22 cellular contexts compared by ENCODE assay signal in genomic region chr2:128416366-128416765, GRCh38.
DNase-seq lines count a peak whose midpoint lies in the region; ATAC-seq and TF ChIP-seq lines count a peak whose summit lies in the region.
"Had no signal": no experiment of that assay in that cellular context is flagged by ENCODE, and none has a peak within 500 bp of the region (broad histone marks: within the 10 kb centered on the region; RNA-seq: fewer than 3 reads in every experiment).

No MANE protein-coding gene starts in this region.

- no peaks in the 10 kb centered on the region for H3K4me1 ChIP-seq in neural progenitor cell
- H3K4me1 ChIP-seq: Peyer's patch, prostate gland had no signal

- H3K4me3 ChIP-seq in neural progenitor cell = no peak overlapping the region
- H3K4me3 ChIP-seq: Peyer's patch, prostate gland, SK-N-MC, skin epidermis had no signal

- H3K27ac ChIP-seq in neural progenitor cell = no peak overlapping the region
- H3K27ac ChIP-seq: Peyer's patch, prostate gland, SK-N-MC, skin epidermis had no signal

- H3K4me1 Mint-ChIP-seq in natural killer cell = no peaks in the 10 kb centered on the region
- no peaks in the 10 kb centered on the region for H3K4me1 Mint-ChIP-seq in natural killer cell treated with Interleukin-12 subunit alpha and Interleukin-12 subunit beta and Interleukin-15 and Interleukin-18, amount 100 ng/mL, for 72 hours (ENCODE audit: low read depth in 2 of 2)
- H3K4me1 Mint-ChIP-seq in neural progenitor cell = peaks cover 15% of the 10 kb centered on the region
- H3K4me1 Mint-ChIP-seq in activated naive CD4-positive, alpha-beta T cell treated with anti-CD3 and anti-CD28 coated beads, Interleukin-2, amount 10 ng/mL, durations not matched to agents 7 days and 5 days = no peaks in the 10 kb centered on the region
- H3K4me1 Mint-ChIP-seq: CD4-positive, CD25-positive, alpha-beta regulatory T cell had no signal

- no peak overlapping the region for H2AFZ ChIP-seq in neural progenitor cell (replicated peaks)

- no peaks in the 10 kb centered on the region for H3K36me3 ChIP-seq in neural progenitor cell
- H3K36me3 ChIP-seq: Peyer's patch, prostate gland had no signal

- no peak for TF ChIP-seq CTCF in natural killer cell (IDR thresholded peaks at IDR 0.05)
- no peak for TF ChIP-seq CTCF in neural progenitor cell (IDR thresholded peaks at IDR 0.05)
- no peak for TF ChIP-seq CTCF in GM20000 (IDR thresholded peaks at IDR 0.05; ENCODE audit: extremely low read depth, missing control alignments)

- H3F3A ChIP-seq in neural progenitor cell (ENCODE audit: low read depth) = no peaks in the 10 kb centered on the region

- H3K27ac Mint-ChIP-seq in natural killer cell (no peak overlapping the region), neural progenitor cell (peak overlapping the region; percentile 26)
- no peak overlapping the region for H3K27ac Mint-ChIP-seq in natural killer cell treated with Interleukin-12 subunit alpha and Interleukin-12 subunit beta and Interleukin-15 and Interleukin-18, amount 100 ng/mL, for 72 hours
- no peak overlapping the region for H3K27ac Mint-ChIP-seq in activated naive CD4-positive, alpha-beta T cell treated with anti-CD3 and anti-CD28 coated beads, Interleukin-2, amount 10 ng/mL, durations not matched to agents 7 days and 5 days
- H3K27ac Mint-ChIP-seq: CD4-positive, CD25-positive, alpha-beta regulatory T cell had no signal

- DNase-seq in natural killer cell = peak; percentile 10
- DNase-seq in natural killer cell treated with Interleukin-12 subunit alpha and Interleukin-12 subunit beta and Interleukin-15 and Interleukin-18, amount 100 ng/mL, for 72 hours (ENCODE audit: low spot score) = no peak
- peak; percentile 36 for DNase-seq in ecto neural progenitor cell (ENCODE audit: low spot score)
- DNase-seq in neural progenitor cell (ENCODE audit: low spot score) = no peak
- DNase-seq in GDM1 (lab: John Stamatoyannopoulos, UW) = no peak
- DNase-seq in cardiac septum (ENCODE audit: low spot score) = no peak
- no peak for DNase-seq in GM20000 (ENCODE audit: low spot score)
- DNase-seq in activated naive CD4-positive, alpha-beta T cell treated with anti-CD3 and anti-CD28 coated beads, Interleukin-2, amount 10 ng/mL, durations not matched to agents 7 days and 5 days = no peak
- DNase-seq: ACHN; caudate nucleus; CD4-positive, CD25-positive, alpha-beta regulatory T cell; effector CD4-positive, alpha-beta T cell; NCI-H187; NCI-H226; stimulated activated CD4-positive, alpha-beta T cell treated with anti-CD3 and anti-CD28 coated beads, Interleukin-4, amount 100 ng/mL, for 1 hour; T1000 had no signal

- H3K4me2 ChIP-seq in neural progenitor cell = no peak overlapping the region

- H3K27me3 Mint-ChIP-seq in natural killer cell (ENCODE audit: low read depth in 2 of 2) (peaks cover 0 to 5% of the 10 kb centered on the region in 2 donors), neural progenitor cell (ENCODE audit: insufficient read depth, low read depth) (peaks cover 27% of the 10 kb centered on the region)
- peaks cover 0 to 7% of the 10 kb centered on the region in 2 donors for H3K27me3 Mint-ChIP-seq in natural killer cell treated with Interleukin-12 subunit alpha and Interleukin-12 subunit beta and Interleukin-15 and Interleukin-18, amount 100 ng/mL, for 72 hours
- no peaks in the 10 kb centered on the region for H3K27me3 Mint-ChIP-seq in activated naive CD4-positive, alpha-beta T cell treated with anti-CD3 and anti-CD28 coated beads, Interleukin-2, amount 10 ng/mL, durations not matched to agents 7 days and 5 days

- H3K4me3 Mint-ChIP-seq in natural killer cell = no peak overlapping the region
- H3K4me3 Mint-ChIP-seq in natural killer cell treated with Interleukin-12 subunit alpha and Interleukin-12 subunit beta and Interleukin-15 and Interleukin-18, amount 100 ng/mL, for 72 hours = no peak overlapping the region
- no peak overlapping the region for H3K4me3 Mint-ChIP-seq in neural progenitor cell
- no peak overlapping the region for H3K4me3 Mint-ChIP-seq in activated naive CD4-positive, alpha-beta T cell treated with anti-CD3 and anti-CD28 coated beads, Interleukin-2, amount 10 ng/mL, durations not matched to agents 7 days and 5 days
- H3K4me3 Mint-ChIP-seq: CD4-positive, CD25-positive, alpha-beta regulatory T cell had no signal

- ATAC-seq in natural killer cell = no peak
- ATAC-seq in natural killer cell treated with Interleukin-12 subunit alpha and Interleukin-12 subunit beta and Interleukin-15 and Interleukin-18, amount 100 ng/mL, for 72 hours = no peak
- ATAC-seq: activated CD4-positive, CD25-positive, alpha-beta regulatory T cell treated with anti-CD3 and anti-CD28 coated beads, Interleukin-2, amount 50 U/mL, for 24 hours; HCT116 had no signal

- H3K79me2 ChIP-seq in neural progenitor cell (ENCODE audit: low read depth) = no peaks in the 10 kb centered on the region

- H3K9me3 ChIP-seq in neural progenitor cell (ENCODE audit: low read depth) = no peaks in the 10 kb centered on the region
- H3K9me3 ChIP-seq: Peyer's patch, prostate gland had no signal

- H3K9me3 Mint-ChIP-seq in natural killer cell (no peaks in the 10 kb centered on the region), neural progenitor cell (peaks cover 27% of the 10 kb centered on the region)
- no peaks in the 10 kb centered on the region for H3K9me3 Mint-ChIP-seq in natural killer cell treated with Interleukin-12 subunit alpha and Interleukin-12 subunit beta and Interleukin-15 and Interleukin-18, amount 100 ng/mL, for 72 hours
- H3K9me3 Mint-ChIP-seq in activated naive CD4-positive, alpha-beta T cell treated with anti-CD3 and anti-CD28 coated beads, Interleukin-2, amount 10 ng/mL, durations not matched to agents 7 days and 5 days = peaks cover 3% of the 10 kb centered on the region

- CTCF ChIA-PET in activated naive CD4-positive, alpha-beta T cell treated with anti-CD3 and anti-CD28 coated beads, Interleukin-2, amount 10 ng/mL, durations not matched to agents 7 days and 5 days (lab: Charles Lee) = no interaction called here

- H4K20me1 ChIP-seq in neural progenitor cell (ENCODE audit: low read depth) = no peaks in the 10 kb centered on the region

- H3K36me3 Mint-ChIP-seq in natural killer cell = no peaks in the 10 kb centered on the region
- H3K36me3 Mint-ChIP-seq in natural killer cell treated with Interleukin-12 subunit alpha and Interleukin-12 subunit beta and Interleukin-15 and Interleukin-18, amount 100 ng/mL, for 72 hours = no peaks in the 10 kb centered on the region
- peaks cover 5% of the 10 kb centered on the region for H3K36me3 Mint-ChIP-seq in neural progenitor cell
- peaks cover 2% of the 10 kb centered on the region for H3K36me3 Mint-ChIP-seq in activated naive CD4-positive, alpha-beta T cell treated with anti-CD3 and anti-CD28 coated beads, Interleukin-2, amount 10 ng/mL, durations not matched to agents 7 days and 5 days
- H3K36me3 Mint-ChIP-seq: CD4-positive, CD25-positive, alpha-beta regulatory T cell had no signal

- intact Hi-C loops in natural killer cell (cut with micrococcal nuclease) = no loop called here
- intact Hi-C loops in cardiac septum (cut with DNase I) = no loop called here

- H3K27me3 ChIP-seq in neural progenitor cell = no peaks in the 10 kb centered on the region
- H3K27me3 ChIP-seq: Peyer's patch had no signal

- H3K9ac ChIP-seq in neural progenitor cell = no peak overlapping the region

Comparison
In these comparisons a context has a peak if more than half of its experiments do, and no peak if none do; other contexts are left out.
1. DNase-seq: peak in natural killer cell (single experiment) and ecto neural progenitor cell (single experiment); none in natural killer cell treated with Interleukin-12 subunit alpha and Interleukin-12 subunit beta and Interleukin-15 and Interleukin-18, amount 100 ng/mL, for 72 hours (single experiment), neural progenitor cell (single experiment), GDM1 (single experiment), cardiac septum (single experiment), GM20000 (single experiment) and activated naive CD4-positive, alpha-beta T cell treated with anti-CD3 and anti-CD28 coated beads, Interleukin-2, amount 10 ng/mL, durations not matched to agents 7 days and 5 days (single experiment).